In genomic region chr14:53152909-53153701, GRCh38 we compare ENCODE assay signal across 8 cellular contexts. TPM values are rescaled to one million over a fixed set of nuclear protein-coding genes. Genes with fewer than 3 reads are reported as not detected.
DNase-seq lines count a peak whose midpoint lies in the region; ATAC-seq, FAIRE-seq and TF ChIP-seq lines count a peak whose summit lies in the region.

TSS of gene DDHD1 (minus strand) at chr14:53153323. CDS start at chr14:53153098, 225 bp downstream.

- POLR2A ChIA-PET in WTC11 (lab: Charles Lee) = interaction anchor here (0.5 to 2.7 kb wide), 7 partner anchors 11 to 421 kb away, joined by 3 to 11 read pairs (median 7); no protein-coding TSS in a partner anchor

- peak within 1 kb of the TSS; percentile 90 for H3K27ac Mint-ChIP-seq in WTC11

- peak; percentile 38 for ATAC-seq in GM18519 (IDR thresholded peaks at IDR 0.05; ENCODE audit: low FRiP score, unreplicated experiment)
- ATAC-seq in HG03045 (IDR thresholded peaks at IDR 0.05; ENCODE audit: unreplicated experiment) = peak; percentile 77
- peak; percentile 77 for ATAC-seq in WTC11

- TF ChIP-seq CTCF in WTC11 (IDR thresholded peaks at IDR 0.05) = no peak
- TF ChIP-seq CTCF in bronchial epithelial cell (IDR thresholded peaks at IDR 0.05; ENCODE audit: insufficient read depth, low read length, severe bottlenecking) = no peak

- H3K36me3 Mint-ChIP-seq in WTC11 = no peaks in the 10 kb centered on the region

- CTCF ChIA-PET in WTC11 (lab: Charles Lee) = interaction anchor here (1.1 to 3.8 kb wide), 6 partner anchors 10 to 153 kb away, joined by 3 to 20 read pairs (median 8); no protein-coding TSS in a partner anchor

- H3K4me3 ChIP-seq in bronchial epithelial cell (ENCODE audit: low read depth, low read length) = peak within 1 kb of the TSS; percentile 81

- H3K4me1 Mint-ChIP-seq in WTC11 = peaks cover 31% of the 10 kb centered on the region

- H3K36me3 ChIP-seq in bronchial epithelial cell (ENCODE audit: control insufficient read depth, insufficient read depth, low read length) = no peaks in the 10 kb centered on the region

- H3K4me3 Mint-ChIP-seq in WTC11 = peak within 1 kb of the TSS; percentile 81

- peak; percentile 13 for DNase-seq in A172 (ENCODE audit: low spot score)
- peak; percentile 81 for DNase-seq in NCI-H2171 treated with DMSO at 0.1 percent for 48 hours (lab: John Stamatoyannopoulos, UW)
- peak; percentile 78 for DNase-seq in WTC11 (ENCODE audit: low spot score)
- DNase-seq in bronchial epithelial cell (ENCODE audit: low read depth) = peak; percentile 20
- peak; percentile 67 for DNase-seq in inferior parietal cortex (ENCODE audit: extremely low spot score)
- DNase-seq in stimulated activated CD4-positive, alpha-beta T cell treated with anti-CD3 and anti-CD28 coated beads, Interleukin-12 subunit alpha, Interleukin-12 subunit beta, amount 100 ng/mL, for 4 hours = peak; percentile 83

- H3K9me3 Mint-ChIP-seq in WTC11 = peaks cover 5% of the 10 kb centered on the region

- H3K27me3 ChIP-seq in bronchial epithelial cell (ENCODE audit: control insufficient read depth, insufficient read depth, low read length) = no peaks in the 10 kb centered on the region

- no peak for FAIRE-seq in bronchial epithelial cell (lab: Jason Lieb, UNC)

- peaks cover 10% of the 10 kb centered on the region for H3K27me3 Mint-ChIP-seq in WTC11 (ENCODE audit: low read depth)

TF ChIP-seq in WTC11, 78 proteins besides CTCF, POLR2A, EP300 and RAD21:
- peak; percentile 82 for TF ChIP-seq SMAD3 (CRISPR knock-in tag; IDR thresholded peaks at IDR 0.05; ENCODE audit: borderline replicate concordance)
- peak; percentile 13; the same call in 1 of the 2 replicates for TF ChIP-seq USF2 (CRISPR knock-in tag; IDR thresholded peaks at IDR 0.05)
- TF ChIP-seq ZNF671 (CRISPR knock-in tag; IDR thresholded peaks at IDR 0.05) = no peak
- TF ChIP-seq MAX (CRISPR knock-in tag; IDR thresholded peaks at IDR 0.05) = peak; percentile 58
- TF ChIP-seq SP1 (CRISPR knock-in tag; conservative IDR thresholded peaks at IDR 0.05) = peak; percentile 36; the same call in 1 of the 2 replicates

RNA-seq across cellular contexts. Expression of gene DDHD1, which starts in this region (rescaled TPM):
- total RNA-seq in A172 (2014; rRNA removed; shearing (Covaris generic)) = 8.0 and 8.5 TPM in 2 replicates
- total RNA-seq in WTC11 (2021) (16.1 to 20.0 TPM (median 17.2 TPM) in 3 replicates), bronchial epithelial cell (5.3 and 6.8 TPM in 2 replicates)

Comparison
In these comparisons a context has a peak if more than half of its experiments do, and no peak if none do; other contexts are left out.
1. Peak in every context shown above with its lines: DNase-seq, ATAC-seq and H3K4me3 ChIP-seq.
2. DNase-seq: peak in every context shown above with its lines; median percentile 83 in stimulated activated CD4-positive, alpha-beta T cell treated with anti-CD3 and anti-CD28 coated beads, Interleukin-12 subunit alpha, Interleukin-12 subunit beta, amount 100 ng/mL, for 4 hours; 81 in NCI-H2171 treated with DMSO at 0.1 percent for 48 hours; 78 in WTC11; 67 in inferior parietal cortex; 20 in bronchial epithelial cell; 13 in A172.